ENCODE assay signal across 8 cellular contexts in genomic region chr7:27148031-27148775, GRCh38. TPM values are rescaled to one million over a fixed set of nuclear protein-coding genes. Genes with fewer than 3 reads are reported as not detected.
A peak's percentile ranks its signal among the peaks of the same experiment; 100 is the strongest.
DNase-seq lines count a peak whose midpoint lies in the region; ATAC-seq, FAIRE-seq and TF ChIP-seq lines count a peak whose summit lies in the region.

No MANE protein-coding gene starts in this region.

- H3K4me2 ChIP-seq in endothelial cell of umbilical vein (ENCODE audit: insufficient read depth, low read length) = peak overlapping the region; percentile 78

- dilution Hi-C loops in endothelial cell of umbilical vein (cut with MboI; ENCODE audit: extremely low pct_ligation_motif_present, low sequenced_read_pairs) = no loop called here

- BruUV-seq in endothelial cell of umbilical vein (replicated peaks; lab: Mats Ljungman, UMichigan) = no TSS peak

- H4K20me1 ChIP-seq in endothelial cell of umbilical vein (replicated peaks; ENCODE audit: control insufficient read depth, extremely low read depth, insufficient read depth, low read length) = no peaks in the 10 kb centered on the region

- no peak for ATAC-seq in CD4-positive, alpha-beta T cell (ENCODE audit: poor library complexity)

- H3K4me1 Mint-ChIP-seq in CD4-positive, alpha-beta T cell (ENCODE audit: low read depth) = peaks cover 32% of the 10 kb centered on the region

- no peak overlapping the region for H3K27ac Mint-ChIP-seq in CD4-positive, alpha-beta T cell

- H3K9me3 ChIP-seq in CD4-positive, alpha-beta T cell (ENCODE audit: control insufficient read depth, low read length) = no peaks in the 10 kb centered on the region
- no peaks in the 10 kb centered on the region for H3K9me3 ChIP-seq in endothelial cell of umbilical vein (replicated peaks; ENCODE audit: control insufficient read depth, insufficient read depth, low read length)
- H3K9me3 ChIP-seq in ovary = peaks cover 0 to 10% of the 10 kb centered on the region in 2 donors
- H3K9me3 ChIP-seq in thyroid gland = no peaks in the 10 kb centered on the region

- H3K27ac ChIP-seq in CD4-positive, alpha-beta T cell (ENCODE audit: low read depth, low read length) = no peak overlapping the region
- H3K27ac ChIP-seq in endothelial cell of umbilical vein (ENCODE audit: insufficient read depth, low read depth, low read length) (peak overlapping the region; percentile 67), ovary (no peak overlapping the region), thyroid gland (no peak overlapping the region)

- POLR2A ChIA-PET in CD4-positive, alpha-beta T cell (lab: Charles Lee) = interaction anchor here (0.9 to 1.1 kb wide), 3 partner anchors 14 to 35 kb away, joined by 3 read pairs; no protein-coding TSS in a partner anchor
- POLR2A ChIA-PET in endothelial cell of umbilical vein (lab: Charles Lee) = interaction anchor here (0.7 to 1.3 kb wide), 4 partner anchors 11 to 947 kb away, joined by 3 to 8 read pairs (median 3); partner anchors contain the start of gene CBX3

- H2AFZ ChIP-seq in endothelial cell of umbilical vein (ENCODE audit: low read depth, low read length) = no peak overlapping the region

- peaks cover 86% of the 10 kb centered on the region for H3K27me3 ChIP-seq in CD4-positive, alpha-beta T cell (ENCODE audit: control insufficient read depth, insufficient read depth, low read length)
- H3K27me3 ChIP-seq in endothelial cell of umbilical vein (ENCODE audit: control insufficient read depth in 2 of 2, insufficient read depth in 2 of 2, low read length in 2 of 2) (no peaks in the 10 kb centered on the region), ovary (no peaks in the 10 kb centered on the region), thyroid gland (peaks cover 89% of the 10 kb centered on the region)

- peaks cover 96% of the 10 kb centered on the region for H3K79me2 ChIP-seq in endothelial cell of umbilical vein (ENCODE audit: control insufficient read depth, insufficient read depth, low read length)

- TF ChIP-seq EP300 in ovary (IDR thresholded peaks at IDR 0.05) = no peak

- no peaks in the 10 kb centered on the region for H3K9me1 ChIP-seq in endothelial cell of umbilical vein (replicated peaks; ENCODE audit: control insufficient read depth, extremely low read depth, insufficient read depth, low read length)

- H3K4me3 Mint-ChIP-seq in CD4-positive, alpha-beta T cell = peak overlapping the region; percentile 65

- H3K36me3 ChIP-seq in endothelial cell of umbilical vein (ENCODE audit: control insufficient read depth in 2 of 2, extremely low read depth in 1 of 2, insufficient read depth in 2 of 2, low read length in 2 of 2) = peaks cover 0 to 12% of the 10 kb centered on the region in 2 experiments
- H3K36me3 ChIP-seq in ovary = no peaks in the 10 kb centered on the region
- no peaks in the 10 kb centered on the region for H3K36me3 ChIP-seq in thyroid gland

- no peak for TF ChIP-seq POLR2A in endothelial cell of umbilical vein (IDR thresholded peaks at IDR 0.05; ENCODE audit: low read depth, low read length)
- no peak for TF ChIP-seq POLR2A in ovary (IDR thresholded peaks at IDR 0.05)
- no peak for TF ChIP-seq POLR2A in H54 (IDR thresholded peaks at IDR 0.05; ENCODE audit: low read depth, low read length)
- no peak for TF ChIP-seq POLR2A in thyroid gland (IDR thresholded peaks at IDR 0.05)

- H3K4me1 ChIP-seq in endothelial cell of umbilical vein (ENCODE audit: control insufficient read depth, extremely low read depth, insufficient read depth, low read length) (peaks cover 66% of the 10 kb centered on the region), ovary (ENCODE audit: insufficient read depth) (peaks cover 5% of the 10 kb centered on the region), thyroid gland (peaks cover 15 to 27% of the 10 kb centered on the region in 2 donors)

- TF ChIP-seq CTCF in CD4-positive, alpha-beta T cell (IDR thresholded peaks at IDR 0.05) = no peak
- TF ChIP-seq CTCF in endothelial cell of umbilical vein (IDR thresholded peaks at IDR 0.05; ENCODE audit: extremely low read depth in 1 of 2, insufficient read depth in 1 of 2, low read depth in 1 of 2, low read length in 2 of 2) (no peak), ovary (IDR thresholded peaks at IDR 0.05) (no peak), thyroid gland (IDR thresholded peaks at IDR 0.05) (no peak)

- H3K4me3 ChIP-seq in endothelial cell of umbilical vein (replicated peaks in 1 of 3; ENCODE audit: insufficient read depth in 1 of 3, low read depth in 1 of 3, low read length in 3 of 3) (peak overlapping the region; percentile 9 to 85 (median 54)), ovary (peak overlapping the region; percentile 74), thyroid gland (replicated peaks in 1 of 3) (no peak overlapping the region)

- FAIRE-seq in endothelial cell of umbilical vein (lab: Jason Lieb, UNC) = no peak
- FAIRE-seq in H54 (lab: Jason Lieb, UNC) = no peak

- H3K9ac ChIP-seq in endothelial cell of umbilical vein (replicated peaks; ENCODE audit: extremely low read depth, insufficient read depth, low read length) = peak overlapping the region; percentile 65

- H3K27me3 Mint-ChIP-seq in CD4-positive, alpha-beta T cell = peaks cover 83% of the 10 kb centered on the region

- 29 to 42% (median 34%) methylated on average over 26 to 29 of the region's 29 CpGs for WGBS in ovary, 3 donors
- 21 to 23% methylated on average over 19 to 29 of the region's 29 CpGs for WGBS in thyroid gland, 2 donors

- intact Hi-C loops in CD4-positive, alpha-beta T cell (cut with DNase I, micrococcal nuclease) = no loop called here
- intact Hi-C loops in endothelial cell of umbilical vein (cut with micrococcal nuclease) (no loop called here), ovary (cut with DNase I) (no loop called here), thyroid gland (cut with DNase I) (no loop called here)

- no peaks in the 10 kb centered on the region for H3K36me3 Mint-ChIP-seq in CD4-positive, alpha-beta T cell (ENCODE audit: low read depth)

- H3K9me3 Mint-ChIP-seq in CD4-positive, alpha-beta T cell = no peaks in the 10 kb centered on the region

- DNase-seq in CD4-positive, alpha-beta T cell = peak in 1 of 10 experiments; percentile 32
- DNase-seq in NCI-H1105 (lab: John Stamatoyannopoulos, UW) = peak; percentile 45
- peak; percentile 76 for DNase-seq in endothelial cell of umbilical vein (ENCODE audit: low read depth, low spot score)
- peak in 2 of 5 donors; percentile 7 to 27 for DNase-seq in ovary
- DNase-seq in H54 (ENCODE audit: insufficient read length, low spot score) = no peak
- DNase-seq in COLO668 (lab: John Stamatoyannopoulos, UW; ENCODE audit: unreplicated experiment) = no peak
- DNase-seq in thyroid gland = no peak
- DNase-seq in amniotic stem cell (lab: John Stamatoyannopoulos, UW) = no peak

- CTCF ChIA-PET in CD4-positive, alpha-beta T cell (lab: Charles Lee) = interaction anchor here (1.8 to 4.0 kb wide), 2 partner anchors 14 to 779 kb away, joined by 4 to 51 read pairs; no protein-coding TSS in a partner anchor
- CTCF ChIA-PET in endothelial cell of umbilical vein (lab: Charles Lee) = interaction anchor here (0.6 to 5.6 kb wide), 11 partner anchors 8 to 778 kb away, joined by 3 to 83 read pairs (median 6); partner anchors contain the start of gene HOXA9

RNA-seq across cellular contexts. Expression of gene HOXA6, which starts 0.6 kb away (rescaled TPM):
- total RNA-seq in CD4-positive, alpha-beta T cell = not detected
- total RNA-seq in endothelial cell of umbilical vein (17.9 and 20.7 TPM in 2 replicates), ovary (1 to 10 TPM in 3 of 7 donors, under 1 TPM in 4; 0.32 to 4.2 (median 0.43) TPM), thyroid gland (1 to 10 TPM in 2 of 4 donors, not detected in 2; 1.1 to 1.6 TPM)
- polyA plus RNA-seq in endothelial cell of umbilical vein (7.8 and 10.0 TPM in 2 replicates), ovary (under 1 TPM in 1 of 2 donors, not detected in 1; 0.29 TPM)
- polyA plus RNA-seq in endothelial cell of umbilical vein (2011; cell fraction: cytosol; rRNA removed) = 5.0 and 6.7 TPM in 2 replicates
- 15.6 and 19.9 TPM in 2 replicates for polyA plus RNA-seq in endothelial cell of umbilical vein (2011; cell fraction: nucleus; rRNA removed)
- polyA plus RNA-seq in endothelial cell of umbilical vein (2012) = 6.1 and 6.2 TPM in 2 replicates
- polyA minus RNA-seq in endothelial cell of umbilical vein = 6.1 and 6.7 TPM in 2 replicates
- polyA minus RNA-seq in endothelial cell of umbilical vein (2011; cell fraction: cytosol; rRNA and poly(A)+ RNA removed) = not detected
- polyA minus RNA-seq in endothelial cell of umbilical vein (2011; cell fraction: nucleus; rRNA and poly(A)+ RNA removed) = 8.4 and 18.0 TPM in 2 replicates

RNA-seq across cellular contexts. Expression of gene HOXA3, which starts 4.2 kb away (rescaled TPM):
- not detected for total RNA-seq in CD4-positive, alpha-beta T cell
- total RNA-seq in endothelial cell of umbilical vein (12.0 and 14.0 TPM in 2 replicates), ovary (10 to 100 TPM in 2 of 7 donors, 1 to 10 TPM in 3, under 1 TPM in 2; 0.36 to 50.9 (median 1.3) TPM), thyroid gland (1 to 10 TPM in 3 of 4 donors, under 1 TPM in 1; 0.94 to 6.1 (median 1.9) TPM)
- polyA plus RNA-seq in endothelial cell of umbilical vein (4.2 and 4.7 TPM in 2 replicates), ovary (1 to 10 TPM; 2.3 to 3.4 TPM)
- polyA plus RNA-seq in endothelial cell of umbilical vein (2011; cell fraction: cytosol; rRNA removed) = 1.5 and 2.4 TPM in 2 replicates
- polyA plus RNA-seq in endothelial cell of umbilical vein (2011; cell fraction: nucleus; rRNA removed) = 14.0 and 14.1 TPM in 2 replicates
- polyA plus RNA-seq in endothelial cell of umbilical vein (2012) = 4.6 and 5.6 TPM in 2 replicates
- polyA minus RNA-seq in endothelial cell of umbilical vein = 1.6 and 2.0 TPM in 2 replicates
- polyA minus RNA-seq in endothelial cell of umbilical vein (2011; cell fraction: cytosol; rRNA and poly(A)+ RNA removed) = not detected
- 7.1 and 20.1 TPM in 2 replicates for polyA minus RNA-seq in endothelial cell of umbilical vein (2011; cell fraction: nucleus; rRNA and poly(A)+ RNA removed)

RNA-seq across cellular contexts. Expression of gene HOXA5, which starts 4.7 kb away (rescaled TPM):
- not detected for total RNA-seq in CD4-positive, alpha-beta T cell
- 18.8 and 21.4 TPM in 2 replicates for total RNA-seq in endothelial cell of umbilical vein
- 18.6 and 22.1 TPM in 2 replicates for polyA plus RNA-seq in endothelial cell of umbilical vein
- 15.7 and 18.5 TPM in 2 replicates for polyA plus RNA-seq in endothelial cell of umbilical vein (2011; cell fraction: cytosol; rRNA removed)
- 29.1 and 32.2 TPM in 2 replicates for polyA plus RNA-seq in endothelial cell of umbilical vein (2011; cell fraction: nucleus; rRNA removed)
- polyA plus RNA-seq in endothelial cell of umbilical vein (2012) = 19.5 and 28.4 TPM in 2 replicates
- 12.0 and 16.8 TPM in 2 replicates for polyA minus RNA-seq in endothelial cell of umbilical vein
- 1.3 TPM for polyA minus RNA-seq in endothelial cell of umbilical vein (2011; cell fraction: cytosol; rRNA and poly(A)+ RNA removed)
- polyA minus RNA-seq in endothelial cell of umbilical vein (2011; cell fraction: nucleus; rRNA and poly(A)+ RNA removed) = 10.0 and 11.6 TPM in 2 replicates
- 10 to 100 TPM in 2 of 7 donors, 1 to 10 TPM in 2, under 1 TPM in 3; 0.40 to 29.6 (median 1.4) TPM for total RNA-seq in ovary
- polyA plus RNA-seq in ovary = 1 to 10 TPM; 1.8 to 5.6 TPM
- 1 to 10 TPM; 2.0 to 4.4 (median 3.3) TPM for total RNA-seq in thyroid gland

RNA-seq across cellular contexts. Expression of gene HOXA7, which starts 8.3 kb away (rescaled TPM):
- not detected for total RNA-seq in CD4-positive, alpha-beta T cell
- total RNA-seq in endothelial cell of umbilical vein (15.6 and 18.5 TPM in 2 replicates), ovary (1 to 10 TPM in 3 of 7 donors, under 1 TPM in 4; 0.23 to 4.5 (median 0.75) TPM), thyroid gland (1 to 10 TPM in 1 of 4 donors, under 1 TPM in 3; 0.34 to 2.1 (median 0.74) TPM)
- polyA plus RNA-seq in endothelial cell of umbilical vein (16.9 and 18.1 TPM in 2 replicates), ovary (1 to 10 TPM in 1 of 2 donors, under 1 TPM in 1; 0.53 to 4.1 TPM)
- polyA plus RNA-seq in endothelial cell of umbilical vein (2011; cell fraction: cytosol; rRNA removed) = 13.0 and 13.8 TPM in 2 replicates
- 5.6 and 8.3 TPM in 2 replicates for polyA plus RNA-seq in endothelial cell of umbilical vein (2011; cell fraction: nucleus; rRNA removed)
- 13.9 and 16.0 TPM in 2 replicates for polyA plus RNA-seq in endothelial cell of umbilical vein (2012)
- polyA minus RNA-seq in endothelial cell of umbilical vein = 8.6 and 9.4 TPM in 2 replicates
- polyA minus RNA-seq in endothelial cell of umbilical vein (2011; cell fraction: cytosol; rRNA and poly(A)+ RNA removed) = 5.9 TPM
- 3.8 and 4.1 TPM in 2 replicates for polyA minus RNA-seq in endothelial cell of umbilical vein (2011; cell fraction: nucleus; rRNA and poly(A)+ RNA removed)

RNA-seq across cellular contexts. Expression of gene HOXA9, which starts 17.1 kb away (rescaled TPM):
- total RNA-seq in CD4-positive, alpha-beta T cell = not detected
- total RNA-seq in endothelial cell of umbilical vein = 61.6 and 62.9 TPM in 2 replicates
- polyA plus RNA-seq in endothelial cell of umbilical vein = 47.2 and 84.1 TPM in 2 replicates
- polyA plus RNA-seq in endothelial cell of umbilical vein (2011; cell fraction: cytosol; rRNA removed) = 44.6 and 46.3 TPM in 2 replicates
- 94.3 and 108 TPM in 2 replicates for polyA plus RNA-seq in endothelial cell of umbilical vein (2011; cell fraction: nucleus; rRNA removed)
- 32.3 and 47.7 TPM in 2 replicates for polyA plus RNA-seq in endothelial cell of umbilical vein (2012)
- 8.0 and 11.3 TPM in 2 replicates for polyA minus RNA-seq in endothelial cell of umbilical vein
- polyA minus RNA-seq in endothelial cell of umbilical vein (2011; cell fraction: cytosol; rRNA and poly(A)+ RNA removed) = not detected
- polyA minus RNA-seq in endothelial cell of umbilical vein (2011; cell fraction: nucleus; rRNA and poly(A)+ RNA removed) = 14.0 and 22.7 TPM in 2 replicates
- 1 to 10 TPM in 1 of 7 donors, under 1 TPM in 5, not detected in 1; 0.12 to 1.0 (median 0.57) TPM for total RNA-seq in ovary
- 1 to 10 TPM in 1 of 2 donors, under 1 TPM in 1; 0.22 to 2.5 TPM for polyA plus RNA-seq in ovary
- 1 to 10 TPM in 1 of 4 donors, under 1 TPM in 2, not detected in 1; 0.63 to 1.9 (median 0.67) TPM for total RNA-seq in thyroid gland

Comparison
In these comparisons a context has a peak if more than half of its experiments do, and no peak if none do; other contexts are left out.
1. DNase-seq: peak in NCI-H1105 (single experiment) and endothelial cell of umbilical vein (single experiment); none in H54 (single experiment), COLO668 (single experiment), thyroid gland (0 of 2) and amniotic stem cell (single experiment).
2. H3K4me3 ChIP-seq: peak in endothelial cell of umbilical vein (3 of 3) and ovary (single experiment); none in thyroid gland (0 of 3).